8 cellular contexts compared by ENCODE assay signal in the genomic region with DNA sequence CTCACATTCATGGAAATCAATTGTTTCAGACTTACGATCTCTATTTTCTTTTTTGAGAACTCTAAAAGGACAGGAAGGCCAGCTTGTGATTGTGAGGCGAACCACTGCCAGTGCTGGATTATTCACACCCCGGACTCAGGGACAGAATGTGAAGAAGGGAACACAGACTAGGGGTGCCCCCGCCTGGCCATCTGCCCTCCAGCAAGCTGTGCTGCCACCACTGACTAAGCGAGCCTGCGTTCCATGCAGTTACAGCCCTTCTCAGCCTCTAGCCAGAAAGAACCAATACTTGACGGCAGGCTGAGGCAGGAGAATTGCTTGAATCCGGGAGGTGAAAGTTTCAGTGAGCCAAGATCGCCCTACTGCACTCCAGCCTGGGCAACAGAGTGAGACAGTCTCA. TPM values are rescaled to one million over a fixed set of nuclear protein-coding genes. Genes with fewer than 3 reads are reported as not detected.
DNase-seq lines count a peak whose midpoint lies in the region; ATAC-seq and TF ChIP-seq lines count a peak whose summit lies in the region.

No MANE protein-coding gene starts in this region.

- CTCF ChIA-PET in activated CD8-positive, alpha-beta memory T cell treated with anti-CD3 and anti-CD28 coated beads, Interleukin-2, amount 10 ng/mL, durations not matched to agents 7 days and 5 days (lab: Charles Lee), result interaction anchor here (1.1 to 2.8 kb wide), 5 partner anchors 9 to 52 kb away, joined by 3 to 11 read pairs (median 3); partner anchors contain the start of genes EME2, MRPS34, NUBP2 and SPSB3

- H3K4me1 Mint-ChIP-seq in activated CD8-positive, alpha-beta memory T cell treated with anti-CD3 and anti-CD28 coated beads, Interleukin-2, amount 10 ng/mL, durations not matched to agents 7 days and 5 days, result peaks cover 32% of the 10 kb centered on the region
- peaks cover 30% of the 10 kb centered on the region for H3K4me1 Mint-ChIP-seq in osteocyte (ENCODE audit: unreplicated experiment)

- H3K27ac Mint-ChIP-seq in activated CD8-positive, alpha-beta memory T cell treated with anti-CD3 and anti-CD28 coated beads, Interleukin-2, amount 10 ng/mL, durations not matched to agents 7 days and 5 days, result no peak overlapping the region
- no peak overlapping the region for H3K27ac Mint-ChIP-seq in osteocyte (ENCODE audit: unreplicated experiment)

- H3K36me3 Mint-ChIP-seq in activated CD8-positive, alpha-beta memory T cell treated with anti-CD3 and anti-CD28 coated beads, Interleukin-2, amount 10 ng/mL, durations not matched to agents 7 days and 5 days, result no peaks in the 10 kb centered on the region
- H3K36me3 Mint-ChIP-seq in osteocyte (ENCODE audit: unreplicated experiment), result peaks cover 4% of the 10 kb centered on the region

- H3K27me3 Mint-ChIP-seq in activated CD8-positive, alpha-beta memory T cell treated with anti-CD3 and anti-CD28 coated beads, Interleukin-2, amount 10 ng/mL, durations not matched to agents 7 days and 5 days, result no peaks in the 10 kb centered on the region
- H3K27me3 Mint-ChIP-seq in osteocyte (ENCODE audit: unreplicated experiment), result no peaks in the 10 kb centered on the region

- DNase-seq in activated CD8-positive, alpha-beta memory T cell treated with anti-CD3 and anti-CD28 coated beads, Interleukin-2, amount 10 ng/mL, durations not matched to agents 7 days and 5 days, result peak; percentile 50
- DNase-seq in activated CD8-positive, alpha-beta memory T cell treated with anti-CD3 and anti-CD28 coated beads for 24 hours, result no peak
- DNase-seq in NCI-H1694 treated with DMSO at 0.1 percent for 48 hours (lab: John Stamatoyannopoulos, UW) (peak; percentile 15), cerebellum (ENCODE audit: low spot score) (peak; percentile 53), osteocyte (ENCODE audit: extremely low spot score, unreplicated experiment) (no peak), SW 1271 (lab: John Stamatoyannopoulos, UW) (no peak), NCI-H1048 (lab: John Stamatoyannopoulos, UW) (no peak)

- H3K4me3 Mint-ChIP-seq in activated CD8-positive, alpha-beta memory T cell treated with anti-CD3 and anti-CD28 coated beads, Interleukin-2, amount 10 ng/mL, durations not matched to agents 7 days and 5 days, result no peak overlapping the region
- H3K4me3 Mint-ChIP-seq in osteocyte (ENCODE audit: unreplicated experiment), result peak overlapping the region; percentile 18

- no peak for ATAC-seq in activated CD8-positive, alpha-beta memory T cell treated with anti-CD3 and anti-CD28 coated beads, Interleukin-2, amount 10 ng/mL, durations not matched to agents 7 days and 5 days
- no peak for ATAC-seq in HG02763 (IDR thresholded peaks at IDR 0.05; ENCODE audit: unreplicated experiment)

- peak; percentile 21 for TF ChIP-seq CTCF in osteocyte (IDR thresholded peaks at IDR 0.05)

- H3K9me3 Mint-ChIP-seq in activated CD8-positive, alpha-beta memory T cell treated with anti-CD3 and anti-CD28 coated beads, Interleukin-2, amount 10 ng/mL, durations not matched to agents 7 days and 5 days (ENCODE audit: low read depth), result no peaks in the 10 kb centered on the region
- no peaks in the 10 kb centered on the region for H3K9me3 Mint-ChIP-seq in osteocyte (ENCODE audit: unreplicated experiment)

RNA-seq across cellular contexts. Expression of gene HAGH, which starts 2.8 kb away (rescaled TPM):
- total RNA-seq in activated CD8-positive, alpha-beta memory T cell treated with anti-CD3 and anti-CD28 coated beads, Interleukin-2, amount 10 ng/mL, durations not matched to agents 7 days and 5 days, result 10 to 100 TPM; 44.1 to 44.2 TPM
- total RNA-seq in cerebellum (25.0 TPM), osteocyte (55.0 and 57.0 TPM in 2 replicates)

RNA-seq across cellular contexts. Expression of gene FAHD1, which starts 3.2 kb away (rescaled TPM):
- 10 to 100 TPM; 11.3 to 12.9 TPM for total RNA-seq in activated CD8-positive, alpha-beta memory T cell treated with anti-CD3 and anti-CD28 coated beads, Interleukin-2, amount 10 ng/mL, durations not matched to agents 7 days and 5 days
- total RNA-seq in cerebellum (28.9 TPM), osteocyte (25.9 and 29.5 TPM in 2 replicates)

RNA-seq across cellular contexts. Expression of gene IGFALS, which starts 30.3 kb away (rescaled TPM):
- not detected for total RNA-seq in activated CD8-positive, alpha-beta memory T cell treated with anti-CD3 and anti-CD28 coated beads, Interleukin-2, amount 10 ng/mL, durations not matched to agents 7 days and 5 days
- 0.27 TPM for total RNA-seq in cerebellum
- total RNA-seq in osteocyte, result 0.34 and 0.43 TPM in 2 replicates

RNA-seq across cellular contexts. Expression of gene NUBP2, which starts 41.1 kb away (rescaled TPM):
- 10 to 100 TPM; 52.5 to 64.0 TPM for total RNA-seq in activated CD8-positive, alpha-beta memory T cell treated with anti-CD3 and anti-CD28 coated beads, Interleukin-2, amount 10 ng/mL, durations not matched to agents 7 days and 5 days
- total RNA-seq in cerebellum, result 27.2 TPM
- total RNA-seq in osteocyte, result 55.5 and 56.3 TPM in 2 replicates

RNA-seq across cellular contexts. Expression of gene SPSB3, which starts 41.5 kb away (rescaled TPM):
- 10 to 100 TPM; 35.7 to 36.5 TPM for total RNA-seq in activated CD8-positive, alpha-beta memory T cell treated with anti-CD3 and anti-CD28 coated beads, Interleukin-2, amount 10 ng/mL, durations not matched to agents 7 days and 5 days
- total RNA-seq in cerebellum (36.2 TPM), osteocyte (52.8 and 53.4 TPM in 2 replicates)

Comparison
In these comparisons a context has a peak if more than half of its experiments do, and no peak if none do; other contexts are left out.
1. DNase-seq: peak in activated CD8-positive, alpha-beta memory T cell treated with anti-CD3 and anti-CD28 coated beads, Interleukin-2, amount 10 ng/mL, durations not matched to agents 7 days and 5 days (single experiment), NCI-H1694 treated with DMSO at 0.1 percent for 48 hours (single experiment) and cerebellum (single experiment); none in activated CD8-positive, alpha-beta memory T cell treated with anti-CD3 and anti-CD28 coated beads for 24 hours (single experiment), osteocyte (single experiment), SW 1271 (0 of 2) and NCI-H1048 (single experiment).